20 cellular contexts compared by ENCODE assay signal in genomic region chr1:75115654-75116053, GRCh38. TPM values are rescaled to one million over a fixed set of nuclear protein-coding genes. Genes with fewer than 3 reads are reported as not detected.
A peak's percentile ranks its signal among the peaks of the same experiment; 100 is the strongest.
DNase-seq lines count a peak whose midpoint lies in the region; ATAC-seq lines count a peak whose summit lies in the region.
"Had no signal": no experiment of that assay in that cellular context is flagged by ENCODE, and none has a peak within 500 bp of the region (broad histone marks: within the 10 kb centered on the region; RNA-seq: fewer than 3 reads in every experiment).

No MANE protein-coding gene starts in this region.

- no peaks in the 10 kb centered on the region for H3K27me3 Mint-ChIP-seq in activated T-cell treated with anti-CD3 and anti-CD28 coated beads, Interleukin-2, amount 50 U/mL, for 72 hours (ENCODE audit: low read depth)
- H3K27me3 Mint-ChIP-seq: CD8-positive, alpha-beta memory T cell had no signal

- no peak for DNase-seq in activated naive CD4-positive, alpha-beta T cell treated with Interleukin-2 at 50 U/mL for 16 hours
- no peak for DNase-seq in activated T-cell treated with anti-CD3 and anti-CD28 coated beads, Interleukin-2, amount 50 U/mL, for 72 hours
- no peak for DNase-seq in T-helper 1 cell
- DNase-seq: 8988T; BE2C; C1 segment of cervical spinal cord; CD4-positive, CD25-positive, alpha-beta regulatory T cell; CD8-positive, alpha-beta memory T cell; COR-L47; GOT3; H7; HFFc6; Kasumi-1; KG1 had no signal

- no peaks in the 10 kb centered on the region for H3K36me3 Mint-ChIP-seq in activated T-cell treated with anti-CD3 and anti-CD28 coated beads, Interleukin-2, amount 50 U/mL, for 72 hours (ENCODE audit: insufficient read depth in 2 of 2)
- H3K36me3 Mint-ChIP-seq: CD4-positive, CD25-positive, alpha-beta regulatory T cell; CD8-positive, alpha-beta memory T cell had no signal

- ATAC-seq in GM18873 (IDR thresholded peaks at IDR 0.05; ENCODE audit: low FRiP score, unreplicated experiment) (peak; percentile 73), GM21619 (IDR thresholded peaks at IDR 0.05; ENCODE audit: unreplicated experiment) (peak; percentile 77), HG03097 (IDR thresholded peaks at IDR 0.05; ENCODE audit: low FRiP score, unreplicated experiment) (peak; percentile 84), HG03378 (IDR thresholded peaks at IDR 0.05; ENCODE audit: unreplicated experiment) (peak; percentile 56), GM19324 (IDR thresholded peaks at IDR 0.05; ENCODE audit: low FRiP score, unreplicated experiment) (no peak)
- no peak for ATAC-seq in activated T-cell treated with anti-CD3 and anti-CD28 coated beads, Interleukin-2, amount 50 U/mL, for 72 hours (replicated peaks in 1 of 2)
- ATAC-seq: HCT116 had no signal

- no peaks in the 10 kb centered on the region for H3K4me1 Mint-ChIP-seq in activated T-cell treated with anti-CD3 and anti-CD28 coated beads, Interleukin-2, amount 50 U/mL, for 72 hours (ENCODE audit: low read depth)
- H3K4me1 Mint-ChIP-seq: CD4-positive, CD25-positive, alpha-beta regulatory T cell; CD8-positive, alpha-beta memory T cell had no signal

- H3K9me3 Mint-ChIP-seq in activated T-cell treated with anti-CD3 and anti-CD28 coated beads, Interleukin-2, amount 50 U/mL, for 72 hours: peaks cover 1 to 10% of the 10 kb centered on the region in 2 donors

- H3K4me3 Mint-ChIP-seq in activated T-cell treated with anti-CD3 and anti-CD28 coated beads, Interleukin-2, amount 50 U/mL, for 72 hours: no peak overlapping the region
- H3K4me3 Mint-ChIP-seq: CD4-positive, CD25-positive, alpha-beta regulatory T cell; CD8-positive, alpha-beta memory T cell; HFFc6 had no signal

- no peak overlapping the region for H3K27ac Mint-ChIP-seq in activated T-cell treated with anti-CD3 and anti-CD28 coated beads, Interleukin-2, amount 50 U/mL, for 72 hours
- H3K27ac Mint-ChIP-seq: CD4-positive, CD25-positive, alpha-beta regulatory T cell; CD8-positive, alpha-beta memory T cell; HFFc6 had no signal

RNA-seq across cellular contexts. Expression of gene LHX8, which starts 18.5 kb away (rescaled TPM):
- total RNA-seq in activated T-cell treated with anti-CD3 and anti-CD28 coated beads, Interleukin-2, amount 50 U/mL, for 72 hours: not detected
- total RNA-seq: CD4-positive, CD25-positive, alpha-beta regulatory T cell; CD8-positive, alpha-beta memory T cell; H7; HFFc6 had no signal

Comparison
In these comparisons a context has a peak if more than half of its experiments do, and no peak if none do; other contexts are left out.
1. ATAC-seq: peak in GM18873 (single experiment), GM21619 (single experiment), HG03097 (single experiment) and HG03378 (single experiment); none in GM19324 (single experiment) and activated T-cell treated with anti-CD3 and anti-CD28 coated beads, Interleukin-2, amount 50 U/mL, for 72 hours (0 of 2).